21 cellular contexts compared by ENCODE assay signal in the genomic region with DNA sequence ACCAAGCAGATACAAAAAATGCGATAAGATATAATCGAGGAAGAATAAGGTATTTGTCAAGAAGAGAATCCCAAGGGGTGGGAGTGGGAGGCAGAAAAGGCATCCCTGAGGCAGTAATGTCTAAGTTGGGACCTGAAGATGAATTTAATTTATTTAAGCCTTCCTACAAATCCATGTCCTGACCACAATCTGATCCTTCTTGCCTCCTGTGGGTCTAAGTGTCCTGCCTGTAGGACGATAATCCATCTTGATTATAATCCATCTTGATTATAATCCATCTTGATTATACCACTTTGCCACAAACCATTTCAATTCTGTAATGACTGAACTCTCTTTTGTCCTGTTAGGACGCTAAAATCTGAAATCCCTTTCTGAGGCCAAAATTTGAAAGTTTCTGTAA.
A peak's percentile ranks its signal among the peaks of the same experiment; 100 is the strongest.
DNase-seq lines count a peak whose midpoint lies in the region; ATAC-seq and TF ChIP-seq lines count a peak whose summit lies in the region.
"Had no signal": no experiment of that assay in that cellular context is flagged by ENCODE, and none has a peak within 500 bp of the region (broad histone marks: within the 10 kb centered on the region; RNA-seq: fewer than 3 reads in every experiment).

No MANE protein-coding gene starts in this region.

- no peak overlapping the region for H3K4me3 ChIP-seq in WERI-Rb-1 (ENCODE audit: low read depth, low read length)
- H3K4me3 ChIP-seq: BLaER1 had no signal

- H3K36me3 ChIP-seq in WERI-Rb-1: no peaks in the 10 kb centered on the region
- H3K36me3 ChIP-seq: BE2C, BLaER1 had no signal

- ATAC-seq in WTC11: no peak

- POLR2A ChIA-PET in WTC11 (lab: Charles Lee): no interaction called here

- H3K27me3 Mint-ChIP-seq in mesothelial cell of epicardium (ENCODE audit: low read depth): no peaks in the 10 kb centered on the region
- no peaks in the 10 kb centered on the region; the same call in 1 of the 2 replicates for H3K27me3 Mint-ChIP-seq in WTC11 (ENCODE audit: low read depth)

- H3K27ac Mint-ChIP-seq in mesothelial cell of epicardium: peak overlapping the region; percentile 51
- no peak overlapping the region for H3K27ac Mint-ChIP-seq in WTC11
- H3K27ac Mint-ChIP-seq: CD4-positive, alpha-beta memory T cell; CD4-positive, CD25-positive, alpha-beta regulatory T cell; CD8-positive, alpha-beta memory T cell had no signal

- no peak overlapping the region for H3K27ac ChIP-seq in WERI-Rb-1
- H3K27ac ChIP-seq: BLaER1 had no signal

- CTCF ChIA-PET in WTC11 (lab: Charles Lee): no interaction called here

- H3K9me3 Mint-ChIP-seq in mesothelial cell of epicardium (peaks cover 5% of the 10 kb centered on the region), WTC11 (no peaks in the 10 kb centered on the region)
- H3K9me3 Mint-ChIP-seq: CD8-positive, alpha-beta memory T cell had no signal

- peaks cover 2% of the 10 kb centered on the region for H3K36me3 Mint-ChIP-seq in mesothelial cell of epicardium
- no peaks in the 10 kb centered on the region for H3K36me3 Mint-ChIP-seq in WTC11
- H3K36me3 Mint-ChIP-seq: CD14-positive monocyte; CD4-positive, alpha-beta memory T cell; CD4-positive, CD25-positive, alpha-beta regulatory T cell; CD8-positive, alpha-beta memory T cell had no signal

- no peaks in the 10 kb centered on the region for H3K9me3 ChIP-seq in WERI-Rb-1 (ENCODE audit: severe bottlenecking)
- H3K9me3 ChIP-seq: BE2C, BLaER1 had no signal

- H3K4me1 Mint-ChIP-seq in mesothelial cell of epicardium: peaks cover 47% of the 10 kb centered on the region
- peaks cover 9% of the 10 kb centered on the region for H3K4me1 Mint-ChIP-seq in WTC11
- H3K4me1 Mint-ChIP-seq: CD14-positive monocyte; CD4-positive, alpha-beta memory T cell; CD4-positive, CD25-positive, alpha-beta regulatory T cell; CD8-positive, alpha-beta memory T cell had no signal

- DNase-seq in NCI-H82 (lab: John Stamatoyannopoulos, UW): peak; percentile 76
- peak; percentile 56 for DNase-seq in WERI-Rb-1
- no peak for DNase-seq in mesothelial cell of epicardium (ENCODE audit: low spot score in 2 of 2, unreplicated experiment in 2 of 2)
- no peak for DNase-seq in DMS 273 treated with DMSO at 0.1 percent for 48 hours (lab: John Stamatoyannopoulos, UW)
- no peak for DNase-seq in DMS53 treated with DMSO at 0.1 percent for 48 hours (lab: John Stamatoyannopoulos, UW; ENCODE audit: unreplicated experiment)
- DNase-seq in WTC11 (ENCODE audit: low spot score): no peak
- no peak for DNase-seq in HuH-7.5 (ENCODE audit: low spot score)
- DNase-seq: 8988T; ACHN; BE2C; C1 segment of cervical spinal cord; CD4-positive, alpha-beta memory T cell; CD4-positive, CD25-positive, alpha-beta regulatory T cell; CD8-positive, alpha-beta memory T cell; COR-L47; DMS153; DMS53; DMS79 treated with DMSO at 0.1 percent for 48 hours; GF-D8 had no signal

- no peak overlapping the region for H3K4me3 Mint-ChIP-seq in mesothelial cell of epicardium
- no peak overlapping the region for H3K4me3 Mint-ChIP-seq in WTC11
- H3K4me3 Mint-ChIP-seq: CD14-positive monocyte; CD4-positive, alpha-beta memory T cell; CD4-positive, CD25-positive, alpha-beta regulatory T cell; CD8-positive, alpha-beta memory T cell had no signal

- no peak for TF ChIP-seq CTCF in WERI-Rb-1 (IDR thresholded peaks at IDR 0.05; ENCODE audit: low read depth, low read length)
- TF ChIP-seq CTCF in mesothelial cell of epicardium (IDR thresholded peaks at IDR 0.05; ENCODE audit: unreplicated experiment): no peak
- TF ChIP-seq CTCF in WTC11 (IDR thresholded peaks at IDR 0.05): no peak

- no peaks in the 10 kb centered on the region for H3K27me3 ChIP-seq in WERI-Rb-1 (ENCODE audit: insufficient read depth, low read depth, severe bottlenecking)
- H3K27me3 ChIP-seq: BE2C, BLaER1 had no signal

TF ChIP-seq in WTC11, 78 proteins besides CTCF, POLR2A, EP300 and RAD21 (continues in another document):
- TF ChIP-seq, protein P1, sequence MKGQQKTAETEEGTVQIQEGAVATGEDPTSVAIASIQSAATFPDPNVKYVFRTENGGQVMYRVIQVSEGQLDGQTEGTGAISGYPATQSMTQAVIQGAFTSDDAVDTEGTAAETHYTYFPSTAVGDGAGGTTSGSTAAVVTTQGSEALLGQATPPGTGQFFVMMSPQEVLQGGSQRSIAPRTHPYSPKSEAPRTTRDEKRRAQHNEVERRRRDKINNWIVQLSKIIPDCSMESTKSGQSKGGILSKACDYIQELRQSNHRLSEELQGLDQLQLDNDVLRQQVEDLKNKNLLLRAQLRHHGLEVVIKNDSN (CRISPR knock-in tag; IDR thresholded peaks at IDR 0.05): no peak
- TF ChIP-seq CREM (CRISPR knock-in tag; IDR thresholded peaks at IDR 0.05): no peak
- TF ChIP-seq FOXP4 (CRISPR knock-in tag; IDR thresholded peaks at IDR 0.05): no peak
- no peak for TF ChIP-seq ZBTB43 (CRISPR knock-in tag; IDR thresholded peaks at IDR 0.05)
- TF ChIP-seq EMX1 (CRISPR knock-in tag; IDR thresholded peaks at IDR 0.05): no peak
- no peak for TF ChIP-seq IRF2 (CRISPR knock-in tag; IDR thresholded peaks at IDR 0.05; ENCODE audit: borderline replicate concordance, low read depth)
- TF ChIP-seq E2F4 (CRISPR knock-in tag; IDR thresholded peaks at IDR 0.05; ENCODE audit: borderline replicate concordance, low read depth): no peak
- TF ChIP-seq, protein P2, sequence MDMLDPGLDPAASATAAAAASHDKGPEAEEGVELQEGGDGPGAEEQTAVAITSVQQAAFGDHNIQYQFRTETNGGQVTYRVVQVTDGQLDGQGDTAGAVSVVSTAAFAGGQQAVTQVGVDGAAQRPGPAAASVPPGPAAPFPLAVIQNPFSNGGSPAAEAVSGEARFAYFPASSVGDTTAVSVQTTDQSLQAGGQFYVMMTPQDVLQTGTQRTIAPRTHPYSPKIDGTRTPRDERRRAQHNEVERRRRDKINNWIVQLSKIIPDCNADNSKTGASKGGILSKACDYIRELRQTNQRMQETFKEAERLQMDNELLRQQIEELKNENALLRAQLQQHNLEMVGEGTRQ (CRISPR knock-in tag; IDR thresholded peaks at IDR 0.05): no peak
- TF ChIP-seq ZNF512 (CRISPR knock-in tag; IDR thresholded peaks at IDR 0.05; ENCODE audit: borderline replicate concordance): no peak
- no peak for TF ChIP-seq ZNF671 (CRISPR knock-in tag; IDR thresholded peaks at IDR 0.05)
- no peak for TF ChIP-seq SMAD4 (CRISPR knock-in tag; IDR thresholded peaks at IDR 0.05)
- TF ChIP-seq PREB (CRISPR knock-in tag; IDR thresholded peaks at IDR 0.05; ENCODE audit: borderline replicate concordance): no peak
- TF ChIP-seq NR3C1 (CRISPR knock-in tag; conservative IDR thresholded peaks at IDR 0.05; ENCODE audit: low read depth): no peak

Comparison
In these comparisons a context has a peak if more than half of its experiments do, and no peak if none do; other contexts are left out.
1. DNase-seq: peak in NCI-H82 (single experiment) and WERI-Rb-1 (single experiment); none in mesothelial cell of epicardium (0 of 2), DMS 273 treated with DMSO at 0.1 percent for 48 hours (single experiment), DMS53 treated with DMSO at 0.1 percent for 48 hours (single experiment), WTC11 (single experiment) and HuH-7.5 (single experiment).